9 cellular contexts compared by ENCODE assay signal in genomic region chr4:76090241-76090691, GRCh38. TPM values are rescaled to one million over a fixed set of nuclear protein-coding genes. Genes with fewer than 3 reads are reported as not detected.
DNase-seq lines count a peak whose midpoint lies in the region; ATAC-seq and TF ChIP-seq lines count a peak whose summit lies in the region.
"Had no signal": no experiment of that assay in that cellular context is flagged by ENCODE, and none has a peak within 500 bp of the region (broad histone marks: within the 10 kb centered on the region; RNA-seq: fewer than 3 reads in every experiment).

No MANE protein-coding gene starts in this region.

- peak; percentile 60 for DNase-seq in LNCaP clone FGC (ENCODE audit: low read depth)
- peak; percentile 19 for DNase-seq in central memory CD4-positive, alpha-beta T cell
- no peak for DNase-seq in naive thymus-derived CD4-positive, alpha-beta T cell
- no peak for DNase-seq in HK-2 (ENCODE audit: unreplicated experiment)
- no peak for DNase-seq in activated naive CD4-positive, alpha-beta T cell treated with anti-CD3 and anti-CD28 coated beads, Interleukin-2, amount 50 U/mL, for 16 hours
- DNase-seq in activated T-cell treated with anti-CD3 and anti-CD28 coated beads, Interleukin-2, amount 50 U/mL, for 24 hours = no peak

- POLR2A ChIA-PET in naive thymus-derived CD4-positive, alpha-beta T cell (lab: Charles Lee) = no interaction called here

- H3K36me3 Mint-ChIP-seq in naive thymus-derived CD4-positive, alpha-beta T cell = no peaks in the 10 kb centered on the region
- no peaks in the 10 kb centered on the region for H3K36me3 Mint-ChIP-seq in activated T-cell treated with anti-CD3 and anti-CD28 coated beads, Interleukin-2, amount 50 U/mL, for 24 hours (ENCODE audit: low read depth)

- H3K4me3 ChIP-seq in LNCaP clone FGC (ENCODE audit: low read depth, low read length) = no peak overlapping the region
- H3K4me3 ChIP-seq in naive thymus-derived CD4-positive, alpha-beta T cell (ENCODE audit: low read length) = no peak overlapping the region
- H3K4me3 ChIP-seq: uterus had no signal

- H3K9me3 ChIP-seq in naive thymus-derived CD4-positive, alpha-beta T cell (ENCODE audit: control insufficient read depth in 2 of 3, low read length in 3 of 3) = no peaks in the 10 kb centered on the region
- H3K9me3 ChIP-seq: uterus had no signal

- CTCF ChIA-PET in naive thymus-derived CD4-positive, alpha-beta T cell (lab: Charles Lee) = interaction anchor here (0.6 kb wide), 1 partner anchor 33 kb away, joined by 3 read pairs; no protein-coding TSS in a partner anchor

- no peak overlapping the region for H3K27ac Mint-ChIP-seq in naive thymus-derived CD4-positive, alpha-beta T cell
- H3K27ac Mint-ChIP-seq in activated T-cell treated with anti-CD3 and anti-CD28 coated beads, Interleukin-2, amount 50 U/mL, for 24 hours = no peak overlapping the region

- ATAC-seq in GM18867 (IDR thresholded peaks at IDR 0.05; ENCODE audit: unreplicated experiment) (peak; percentile 81), HG03571 (IDR thresholded peaks at IDR 0.05; ENCODE audit: unreplicated experiment) (no peak)
- peak; percentile 96 for ATAC-seq in naive thymus-derived CD4-positive, alpha-beta T cell

- intact Hi-C loops in naive thymus-derived CD4-positive, alpha-beta T cell (cut with micrococcal nuclease) = no loop called here

- H3K27ac ChIP-seq in naive thymus-derived CD4-positive, alpha-beta T cell (ENCODE audit: low read depth, low read length) = no peak overlapping the region
- H3K27ac ChIP-seq: uterus had no signal

- H3K27me3 ChIP-seq in naive thymus-derived CD4-positive, alpha-beta T cell (ENCODE audit: control insufficient read depth in 2 of 2, insufficient read depth in 2 of 2, low read length in 2 of 2) = no peaks in the 10 kb centered on the region
- H3K27me3 ChIP-seq: uterus had no signal

- peaks cover 0 to 20% (median 7%) of the 10 kb centered on the region in 5 donors for H3K27me3 Mint-ChIP-seq in naive thymus-derived CD4-positive, alpha-beta T cell
- peaks cover 2% of the 10 kb centered on the region for H3K27me3 Mint-ChIP-seq in activated T-cell treated with anti-CD3 and anti-CD28 coated beads, Interleukin-2, amount 50 U/mL, for 24 hours

- peaks cover 0 to 7% (median 2%) of the 10 kb centered on the region in 7 donors for H3K4me1 Mint-ChIP-seq in naive thymus-derived CD4-positive, alpha-beta T cell
- H3K4me1 Mint-ChIP-seq in activated T-cell treated with anti-CD3 and anti-CD28 coated beads, Interleukin-2, amount 50 U/mL, for 24 hours (ENCODE audit: low read depth) = peaks cover 6% of the 10 kb centered on the region

- no peak for TF ChIP-seq CTCF in LNCaP clone FGC (IDR thresholded peaks at IDR 0.05; ENCODE audit: control insufficient read depth, extremely low read depth, insufficient read depth)

- H3K36me3 ChIP-seq in naive thymus-derived CD4-positive, alpha-beta T cell (ENCODE audit: control insufficient read depth in 2 of 3, insufficient read depth in 3 of 3, low read length in 3 of 3) = no peaks in the 10 kb centered on the region
- H3K36me3 ChIP-seq: uterus had no signal

- no peaks in the 10 kb centered on the region for H3K9me3 Mint-ChIP-seq in naive thymus-derived CD4-positive, alpha-beta T cell
- H3K9me3 Mint-ChIP-seq in activated T-cell treated with anti-CD3 and anti-CD28 coated beads, Interleukin-2, amount 50 U/mL, for 24 hours = no peaks in the 10 kb centered on the region

- H3K4me3 Mint-ChIP-seq in naive thymus-derived CD4-positive, alpha-beta T cell = no peak overlapping the region
- no peak overlapping the region for H3K4me3 Mint-ChIP-seq in activated T-cell treated with anti-CD3 and anti-CD28 coated beads, Interleukin-2, amount 50 U/mL, for 24 hours

- no peaks in the 10 kb centered on the region for H3K4me1 ChIP-seq in naive thymus-derived CD4-positive, alpha-beta T cell (ENCODE audit: control insufficient read depth in 2 of 2, insufficient read depth in 2 of 2, low read length in 2 of 2)
- H3K4me1 ChIP-seq: uterus had no signal

RNA-seq across cellular contexts. Expression of gene ART3, which starts 15.8 kb away (rescaled TPM):
- not detected for total RNA-seq in naive thymus-derived CD4-positive, alpha-beta T cell
- not detected for polyA plus RNA-seq in naive thymus-derived CD4-positive, alpha-beta T cell

RNA-seq across cellular contexts. Expression of gene CXCL11, which starts 54.4 kb away (rescaled TPM):
- not detected for total RNA-seq in naive thymus-derived CD4-positive, alpha-beta T cell
- not detected for polyA plus RNA-seq in naive thymus-derived CD4-positive, alpha-beta T cell

RNA-seq across cellular contexts. Expression of gene NUP54, which starts 57.9 kb away (rescaled TPM):
- total RNA-seq in naive thymus-derived CD4-positive, alpha-beta T cell = 10 to 100 TPM; 51.1 to 82.0 (median 65.5) TPM
- polyA plus RNA-seq in naive thymus-derived CD4-positive, alpha-beta T cell = 10 to 100 TPM; 46.0 to 53.8 TPM

Comparison
In these comparisons a context has a peak if more than half of its experiments do, and no peak if none do; other contexts are left out.
1. DNase-seq: peak in LNCaP clone FGC (single experiment) and central memory CD4-positive, alpha-beta T cell (single experiment); none in naive thymus-derived CD4-positive, alpha-beta T cell (0 of 9), HK-2 (single experiment), activated naive CD4-positive, alpha-beta T cell treated with anti-CD3 and anti-CD28 coated beads, Interleukin-2, amount 50 U/mL, for 16 hours (single experiment) and activated T-cell treated with anti-CD3 and anti-CD28 coated beads, Interleukin-2, amount 50 U/mL, for 24 hours (single experiment).